ENCODE assay signal across 1 cellular context in genomic region chr5:54743997-54744788, GRCh38.
TF ChIP-seq lines count a peak whose summit lies in the region.

No MANE protein-coding gene starts in this region.

TF ChIP-seq in GM12878, 131 proteins besides CTCF, POLR2A, EP300 and RAD21 (continued from another document):
- TF ChIP-seq E4F1 (IDR thresholded peaks at IDR 0.05; ENCODE audit: borderline replicate concordance, partially characterized antibody) (no peak), CREM (IDR thresholded peaks at IDR 0.05; ENCODE audit: low read depth) (no peak), IKZF2 (IDR thresholded peaks at IDR 0.05) (0 out of 4 replicates have a peak, but pooled peaks of 1 of the 2 experiments have one; percentile 20), GABPA (IDR thresholded peaks at IDR 0.05; ENCODE audit: low read depth) (no peak), YY1 (IDR thresholded peaks at IDR 0.05; ENCODE audit: low read depth, low read length) (no peak), ETV6 (conservative IDR thresholded peaks at IDR 0.05 in 1 of 2, IDR thresholded peaks at IDR 0.05 in 1 of 2; ENCODE audit: borderline replicate concordance in 1 of 2, low read depth in 1 of 2) (no peak; a peak in 1 of 4 replicates), EZH2 (IDR thresholded peaks at IDR 0.05; ENCODE audit: borderline replicate concordance, control insufficient read depth, low read depth, low read length) (no peak), BACH1 (IDR thresholded peaks at IDR 0.05; ENCODE audit: borderline replicate concordance) (peak; percentile 97), RELB (IDR thresholded peaks at IDR 0.05; ENCODE audit: low read depth) (0 out of 2 replicates have a peak, but pooled peaks have one; percentile 28), NFXL1 (IDR thresholded peaks at IDR 0.05; ENCODE audit: borderline replicate concordance) (no peak), HCFC1 (IDR thresholded peaks at IDR 0.05; ENCODE audit: low read length) (no peak), RFX5 (IDR thresholded peaks at IDR 0.05; ENCODE audit: low read depth, low read length) (no peak), PRDM15 (CRISPR knock-in tag; IDR thresholded peaks at IDR 0.05) (no peak), PAX5 (IDR thresholded peaks at IDR 0.05; ENCODE audit: borderline replicate concordance, low read depth, low read length) (no peak), STAT1 (conservative IDR thresholded peaks at IDR 0.05) (no peak), ZNF384 (IDR thresholded peaks at IDR 0.05; ENCODE audit: borderline replicate concordance, low read depth, low read length) (peak; percentile 40; the same call in 1 of the 2 replicates), RUNX3 (IDR thresholded peaks at IDR 0.05; ENCODE audit: low read length) (peak; percentile 83), ZBTB4 (CRISPR knock-in tag; IDR thresholded peaks at IDR 0.05) (no peak), FOS (IDR thresholded peaks at IDR 0.05; ENCODE audit: borderline replicate concordance, extremely low read depth, insufficient read length) (no peak), MEF2A (IDR thresholded peaks at IDR 0.05; ENCODE audit: insufficient read depth, low read depth, low read length) (no peak), SKIL (IDR thresholded peaks at IDR 0.05; ENCODE audit: low read depth, poor library complexity, severe bottlenecking) (no peak), E2F8 (IDR thresholded peaks at IDR 0.05; ENCODE audit: low read depth, partially characterized antibody) (no peak), PBX3 (IDR thresholded peaks at IDR 0.05; ENCODE audit: insufficient replicate concordance, low read depth, low read length) (no peak), SIX5 (IDR thresholded peaks at IDR 0.05; ENCODE audit: low read depth, low read length, severe bottlenecking) (no peak), POLR2AphosphoS2 (IDR thresholded peaks at IDR 0.05; ENCODE audit: low read depth, low read length) (no peak)
